In the genomic region with DNA sequence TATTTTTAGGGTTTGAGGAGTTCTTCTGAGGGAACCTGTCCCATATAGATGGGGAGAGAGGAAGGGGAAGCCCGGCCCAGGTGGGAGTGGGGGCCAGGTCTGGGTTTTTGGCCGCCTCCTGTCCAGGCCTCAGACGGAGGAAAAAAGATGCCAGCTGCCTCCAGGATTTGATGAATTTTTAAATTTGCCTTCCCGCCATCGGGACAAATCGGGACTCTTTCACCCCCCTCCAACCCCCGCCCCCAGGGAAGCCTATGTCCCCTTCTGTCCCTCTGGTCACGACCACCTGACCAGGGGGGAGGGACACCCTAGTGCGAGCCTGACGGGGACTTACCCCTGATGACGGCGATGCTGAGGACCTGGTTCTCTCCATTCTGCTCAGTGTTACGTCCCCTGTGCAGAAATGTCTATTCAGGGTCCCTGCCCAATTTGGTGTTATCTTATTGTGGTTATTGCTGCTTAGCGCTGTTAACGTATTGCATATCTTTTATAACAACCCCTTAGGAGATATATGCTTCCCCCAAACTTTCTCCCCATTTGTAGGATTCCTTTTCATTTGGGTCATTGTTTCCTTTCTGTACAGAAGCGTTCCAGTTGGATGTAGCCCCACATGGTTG, we compare ENCODE assay signal across 8 cellular contexts.
DNase-seq lines count a peak whose midpoint lies in the region; ATAC-seq and TF ChIP-seq lines count a peak whose summit lies in the region.

No MANE protein-coding gene starts in this region.

- H3K27ac ChIP-seq in DND-41 (ENCODE audit: low read length) (peak overlapping the region; percentile 78), RWPE2 (ENCODE audit: poor library complexity, severe bottlenecking) (peak overlapping the region; percentile 36), urinary bladder (ENCODE audit: low read depth) (no peak overlapping the region)
- peak overlapping the region; percentile 67 for H3K27ac ChIP-seq in effector memory CD4-positive, alpha-beta T cell (ENCODE audit: insufficient read depth, low read length, poor library complexity, severe bottlenecking)

- WGBS in urinary bladder, result under 1% methylated on average over 16 of the region's 16 CpGs

- peak; percentile 53 for ATAC-seq in DND-41 (ENCODE audit: insufficient read depth, low read depth)
- peak; percentile 30 for ATAC-seq in GM21717 (IDR thresholded peaks at IDR 0.05; ENCODE audit: unreplicated experiment)
- ATAC-seq in RWPE2 (ENCODE audit: low read depth), result peak; percentile 55; the same call in 2 of the 3 replicates

- H3K4me2 ChIP-seq in DND-41 (ENCODE audit: insufficient read depth, low read length), result peak overlapping the region; percentile 96

- H3K4me1 ChIP-seq in DND-41 (ENCODE audit: insufficient read depth, low read length) (peaks cover 50% of the 10 kb centered on the region), RWPE2 (ENCODE audit: insufficient read depth, poor library complexity, severe bottlenecking) (no peaks in the 10 kb centered on the region), urinary bladder (ENCODE audit: insufficient read depth) (no peaks in the 10 kb centered on the region)
- peaks cover 12% of the 10 kb centered on the region for H3K4me1 ChIP-seq in effector memory CD4-positive, alpha-beta T cell (ENCODE audit: control insufficient read depth, insufficient read depth, low read length, poor library complexity, severe bottlenecking)

- H2AFZ ChIP-seq in DND-41 (ENCODE audit: low read depth, low read length), result peak overlapping the region; percentile 75

- peaks cover 65% of the 10 kb centered on the region for H3K79me2 ChIP-seq in DND-41 (ENCODE audit: insufficient read depth, low read length)

- peaks cover 36% of the 10 kb centered on the region for H4K20me1 ChIP-seq in DND-41 (ENCODE audit: insufficient read depth, low read length)

- H3K4me3 ChIP-seq in DND-41 (ENCODE audit: low read depth in 1 of 2, low read length in 2 of 2) (peak overlapping the region; percentile 98 to 99), RWPE2 (ENCODE audit: severe bottlenecking) (peak overlapping the region; percentile 81), urinary bladder (ENCODE audit: low read depth, low read length) (peak overlapping the region; percentile 85)
- H3K4me3 ChIP-seq in effector memory CD4-positive, alpha-beta T cell (ENCODE audit: insufficient read depth, low read depth, low read length, poor library complexity, severe bottlenecking), result peak overlapping the region; percentile 75

- peak overlapping the region; percentile 73 for H3K9ac ChIP-seq in DND-41 (ENCODE audit: low read depth, low read length)

- no peaks in the 10 kb centered on the region for H3K9me3 ChIP-seq in DND-41 (ENCODE audit: insufficient read depth, low read length, severe bottlenecking)
- H3K9me3 ChIP-seq in RWPE2 (ENCODE audit: severe bottlenecking), result no peaks in the 10 kb centered on the region
- no peaks in the 10 kb centered on the region for H3K9me3 ChIP-seq in effector memory CD4-positive, alpha-beta T cell (ENCODE audit: control insufficient read depth, low read length)

- H3K36me3 ChIP-seq in DND-41 (ENCODE audit: insufficient read depth, low read length) (peaks cover 13% of the 10 kb centered on the region), RWPE2 (ENCODE audit: low read depth) (peaks cover 12% of the 10 kb centered on the region), urinary bladder (ENCODE audit: insufficient read depth) (no peaks in the 10 kb centered on the region)
- no peaks in the 10 kb centered on the region for H3K36me3 ChIP-seq in effector memory CD4-positive, alpha-beta T cell (ENCODE audit: control insufficient read depth, insufficient read depth, low read length)

- TF ChIP-seq CTCF in DND-41 (IDR thresholded peaks at IDR 0.05; ENCODE audit: borderline replicate concordance, extremely low read depth, low read length, poor library complexity, severe bottlenecking), result no peak
- no peak for TF ChIP-seq CTCF in RWPE2 (IDR thresholded peaks at IDR 0.05; ENCODE audit: poor library complexity, severe bottlenecking)

- no peak for DNase-seq in DND-41
- DNase-seq in RWPE2 (ENCODE audit: low spot score), result no peak
- DNase-seq in effector memory CD4-positive, alpha-beta T cell, result no peak
- DNase-seq in mesenteric fat pad (ENCODE audit: low spot score), result peak; percentile 85
- no peak for DNase-seq in GDM1 (lab: John Stamatoyannopoulos, UW)
- no peak for DNase-seq in glomerular visceral epithelial cell (ENCODE audit: extremely low spot score)

- H3K27me3 ChIP-seq in DND-41 (ENCODE audit: insufficient read depth, low read length, poor library complexity) (no peaks in the 10 kb centered on the region), RWPE2 (ENCODE audit: insufficient read depth, poor library complexity, severe bottlenecking) (no peaks in the 10 kb centered on the region)
- no peaks in the 10 kb centered on the region for H3K27me3 ChIP-seq in effector memory CD4-positive, alpha-beta T cell (replicated peaks; ENCODE audit: control insufficient read depth, insufficient read depth, low read length, poor library complexity, severe bottlenecking)
